Comparison of ENCODE assay signal across 8 cellular contexts in genomic region chr22:29766632-29767288, GRCh38. TPM values are rescaled to one million over a fixed set of nuclear protein-coding genes. Genes with fewer than 3 reads are reported as not detected.
A peak's percentile ranks its signal among the peaks of the same experiment; 100 is the strongest.
DNase-seq lines count a peak whose midpoint lies in the region; ATAC-seq and TF ChIP-seq lines count a peak whose summit lies in the region.

TSS of gene ZMAT5 (minus strand) at chr22:29767007. CDS start at chr22:29748544, 18,463 bp downstream.

- ATAC-seq in GM19324 (IDR thresholded peaks at IDR 0.05; ENCODE audit: low FRiP score, unreplicated experiment), result peak; percentile 93
- peak; percentile 57 for ATAC-seq in HG03469 (IDR thresholded peaks at IDR 0.05; ENCODE audit: unreplicated experiment)

- H3K4me1 ChIP-seq in BE2C, result no peaks in the 10 kb centered on the region

- H3K4me1 Mint-ChIP-seq in activated CD4-positive, alpha-beta T cell treated with anti-CD3 and anti-CD28 coated beads, Interleukin-2, amount 10 ng/mL, durations not matched to agents 7 days and 5 days, result peaks cover 30% of the 10 kb centered on the region

- H3K9me3 ChIP-seq in BE2C, result no peaks in the 10 kb centered on the region

- H3K27me3 ChIP-seq in BE2C (no peaks in the 10 kb centered on the region), layer of hippocampus (ENCODE audit: control insufficient read depth, insufficient read depth, low read length) (no peaks in the 10 kb centered on the region)

- peak within 1 kb of the TSS; percentile 93 for H3K27ac Mint-ChIP-seq in activated CD4-positive, alpha-beta T cell treated with anti-CD3 and anti-CD28 coated beads, Interleukin-2, amount 10 ng/mL, durations not matched to agents 7 days and 5 days

- H3K4me3 ChIP-seq in BE2C (ENCODE audit: low read depth, low read length), result peak within 1 kb of the TSS; percentile 96
- H3K4me3 ChIP-seq in coronary artery, result peak within 1 kb of the TSS; percentile 98

- H3K36me3 ChIP-seq in BE2C, result peaks cover 33% of the 10 kb centered on the region

- H3K36me3 Mint-ChIP-seq in activated CD4-positive, alpha-beta T cell treated with anti-CD3 and anti-CD28 coated beads, Interleukin-2, amount 10 ng/mL, durations not matched to agents 7 days and 5 days (ENCODE audit: low read depth), result peaks cover 23% of the 10 kb centered on the region

- POLR2A ChIA-PET in activated CD4-positive, alpha-beta T cell treated with anti-CD3 and anti-CD28 coated beads, Interleukin-2, amount 10 ng/mL, durations not matched to agents 7 days and 5 days (lab: Charles Lee), result no interaction called here

- peak within 1 kb of the TSS; percentile 97 for H3K4me3 Mint-ChIP-seq in activated CD4-positive, alpha-beta T cell treated with anti-CD3 and anti-CD28 coated beads, Interleukin-2, amount 10 ng/mL, durations not matched to agents 7 days and 5 days

- no peaks in the 10 kb centered on the region for H3K9me3 Mint-ChIP-seq in activated CD4-positive, alpha-beta T cell treated with anti-CD3 and anti-CD28 coated beads, Interleukin-2, amount 10 ng/mL, durations not matched to agents 7 days and 5 days

- H3K27ac ChIP-seq in coronary artery (peak within 1 kb of the TSS; percentile 88 to 92), layer of hippocampus (ENCODE audit: low read depth, low read length) (peak within 1 kb of the TSS; percentile 96)

- CTCF ChIA-PET in activated CD4-positive, alpha-beta T cell treated with anti-CD3 and anti-CD28 coated beads, Interleukin-2, amount 10 ng/mL, durations not matched to agents 7 days and 5 days (lab: Charles Lee), result interaction anchor here (0.7 to 1.1 kb wide), 2 partner anchors 9 to 12 kb away, joined by 3 to 5 read pairs; no protein-coding TSS in a partner anchor

- no peaks in the 10 kb centered on the region for H3K27me3 Mint-ChIP-seq in activated CD4-positive, alpha-beta T cell treated with anti-CD3 and anti-CD28 coated beads, Interleukin-2, amount 10 ng/mL, durations not matched to agents 7 days and 5 days

- DNase-seq in BE2C, result peak; percentile 96
- DNase-seq in NCI-H69 (lab: John Stamatoyannopoulos, UW), result peak; percentile 99
- DNase-seq in activated CD4-positive, alpha-beta T cell treated with anti-CD3 and anti-CD28 coated beads, Interleukin-2, amount 10 ng/mL, durations not matched to agents 7 days and 5 days, result peak; percentile 96
- DNase-seq in coronary artery (ENCODE audit: low spot score), result peak; percentile 94
- peak; percentile 80 to 84 for DNase-seq in stimulated activated CD4-positive, alpha-beta T cell treated with anti-CD3 and anti-CD28 coated beads, Interleukin-1b, Interleukin-23, amount 100 ng/mL, for 4 hours (ENCODE audit: low read depth in 2 of 2)

- TF ChIP-seq CTCF in BE2C (IDR thresholded peaks at IDR 0.05; ENCODE audit: low read depth, low read length), result no peak
- no peak for TF ChIP-seq CTCF in coronary artery (IDR thresholded peaks at IDR 0.05)

RNA-seq across cellular contexts. Expression of gene ZMAT5, which starts in this region (rescaled TPM):
- polyA plus RNA-seq in BE2C (2012; ENCODE audit: insufficient read depth, insufficient read length, low read depth), result 49.6 TPM
- total RNA-seq in activated CD4-positive, alpha-beta T cell treated with anti-CD3 and anti-CD28 coated beads, Interleukin-2, amount 10 ng/mL, durations not matched to agents 7 days and 5 days, result 10 to 100 TPM; 19.3 to 21.0 TPM

Comparison
In these comparisons a context has a peak if more than half of its experiments do, and no peak if none do; other contexts are left out.
1. Peak in every context shown above with its lines: DNase-seq, ATAC-seq, H3K4me3 ChIP-seq and H3K27ac ChIP-seq.